Comparison of ENCODE assay signal across 8 cellular contexts in the genomic region with DNA sequence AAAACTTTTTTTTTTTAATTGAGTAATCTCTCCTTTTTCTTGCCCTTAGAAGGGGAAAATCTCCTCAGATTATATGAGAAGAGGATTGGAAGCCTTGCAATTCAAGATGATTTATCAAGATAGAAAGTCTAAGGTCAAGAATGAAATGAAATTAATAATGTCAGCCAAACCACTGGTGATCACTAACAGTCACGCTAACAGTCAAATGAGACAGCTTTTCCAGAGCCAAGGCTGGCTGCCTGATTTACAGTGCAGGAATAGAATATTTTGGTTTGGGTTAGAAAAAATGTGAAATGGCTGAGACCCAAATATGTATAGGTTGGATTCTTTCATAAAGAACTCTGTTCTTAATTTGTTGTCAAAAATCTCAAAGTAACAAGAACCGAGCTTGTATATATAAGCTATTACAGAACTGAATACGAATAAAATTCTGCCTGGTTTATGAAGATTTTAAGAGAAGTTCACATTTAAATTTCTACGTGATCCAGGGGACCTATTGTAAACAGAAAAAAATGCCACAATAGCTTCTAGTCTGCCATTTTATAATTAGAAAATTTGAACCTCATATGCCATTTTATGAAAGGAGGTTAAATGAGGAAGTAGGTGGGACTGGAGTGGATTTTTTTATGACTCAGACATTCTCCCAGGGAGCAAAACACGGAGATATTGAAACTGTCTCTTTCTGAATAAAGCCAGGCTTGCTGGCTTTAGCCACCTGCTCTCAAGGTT.
A peak's percentile ranks its signal among the peaks of the same experiment; 100 is the strongest.
DNase-seq lines count a peak whose midpoint lies in the region; ATAC-seq, FAIRE-seq and TF ChIP-seq lines count a peak whose summit lies in the region.

No MANE protein-coding gene starts in this region.

- H3K9me3 ChIP-seq in keratinocyte (ENCODE audit: control insufficient read depth, low read depth, low read length) = no peaks in the 10 kb centered on the region

- peak overlapping the region; percentile 30 for H3K4me2 ChIP-seq in keratinocyte (ENCODE audit: control insufficient read depth, extremely low read depth, insufficient read depth, low read depth, low read length)

- peak overlapping the region; percentile 73 for H3K27ac ChIP-seq in keratinocyte (ENCODE audit: control insufficient read depth, insufficient read depth, low read length)

- H3K4me3 ChIP-seq in AG09309 (ENCODE audit: control insufficient read depth, low read depth, low read length) (no peak overlapping the region), keratinocyte (ENCODE audit: control insufficient read depth in 2 of 3, extremely low read depth in 1 of 3, insufficient read depth in 2 of 3, low read depth in 1 of 3, low read length in 3 of 3) (no peak overlapping the region)

- H4K20me1 ChIP-seq in keratinocyte (ENCODE audit: control insufficient read depth, extremely low read depth, insufficient read depth, low read length) = no peaks in the 10 kb centered on the region

- no peak for ATAC-seq in GM19035 (IDR thresholded peaks at IDR 0.05; ENCODE audit: unreplicated experiment)

- no peaks in the 10 kb centered on the region for H3K27me3 ChIP-seq in keratinocyte (ENCODE audit: control insufficient read depth, extremely low read depth, insufficient read depth, low read length)

- dilution Hi-C loops in keratinocyte (cut with MboI; ENCODE audit: extremely low pct_ligation_motif_present, low sequenced_read_pairs) = no loop called here

- peak; percentile 84 for DNase-seq in AG09309 (ENCODE audit: low read depth)
- peak; percentile 64 for DNase-seq in HT-29 (ENCODE audit: low spot score)
- DNase-seq in amniotic stem cell (lab: John Stamatoyannopoulos, UW) = peak; percentile 59
- no peak for DNase-seq in keratinocyte (ENCODE audit: low read depth, low spot score)
- no peak for DNase-seq in ecto neural progenitor cell (ENCODE audit: low spot score)
- no peak for DNase-seq in NCI-H146 treated with DMSO at 0.1 percent for 48 hours (lab: John Stamatoyannopoulos, UW; ENCODE audit: unreplicated experiment)
- no peak for DNase-seq in mucosa of gallbladder (ENCODE audit: low spot score)

- no peak overlapping the region for H2AFZ ChIP-seq in keratinocyte (ENCODE audit: control insufficient read depth, low read length)

- peak overlapping the region; percentile 45 for H3K9ac ChIP-seq in keratinocyte (ENCODE audit: control insufficient read depth, extremely low read depth, insufficient read depth, low read length)

- TF ChIP-seq CTCF in AG09309 (IDR thresholded peaks at IDR 0.05; ENCODE audit: control insufficient read depth, insufficient read depth, low read depth, low read length, missing control alignments) (no peak), keratinocyte (optimal IDR thresholded peaks at IDR 0.05 in 1 of 3, IDR thresholded peaks at IDR 0.05 in 1 of 3, conservative IDR thresholded peaks at IDR 0.05 in 1 of 3; ENCODE audit: extremely low read depth in 1 of 3, insufficient read depth in 2 of 3, low read length in 3 of 3) (no peak)

- H3K9me1 ChIP-seq in keratinocyte (ENCODE audit: control insufficient read depth, extremely low read depth, insufficient read depth, low read length) = no peaks in the 10 kb centered on the region

- H3K79me2 ChIP-seq in keratinocyte (ENCODE audit: control insufficient read depth, insufficient read depth, low read length) = no peaks in the 10 kb centered on the region

- no peaks in the 10 kb centered on the region for H3K36me3 ChIP-seq in keratinocyte (ENCODE audit: control insufficient read depth in 2 of 2, extremely low read depth in 1 of 2, insufficient read depth in 2 of 2, low read length in 2 of 2)

- H3K4me1 ChIP-seq in keratinocyte (ENCODE audit: control insufficient read depth, extremely low read depth, insufficient read depth, low read length) = peaks cover 29% of the 10 kb centered on the region

- FAIRE-seq in keratinocyte (lab: Jason Lieb, UNC) = no peak

Comparison
In these comparisons a context has a peak if more than half of its experiments do, and no peak if none do; other contexts are left out.
1. DNase-seq: peak in AG09309 (single experiment), HT-29 (single experiment) and amniotic stem cell (single experiment); none in keratinocyte (single experiment), ecto neural progenitor cell (single experiment), NCI-H146 treated with DMSO at 0.1 percent for 48 hours (single experiment) and mucosa of gallbladder (single experiment).